Comparison of ENCODE assay signal across 21 cellular contexts in the genomic region with DNA sequence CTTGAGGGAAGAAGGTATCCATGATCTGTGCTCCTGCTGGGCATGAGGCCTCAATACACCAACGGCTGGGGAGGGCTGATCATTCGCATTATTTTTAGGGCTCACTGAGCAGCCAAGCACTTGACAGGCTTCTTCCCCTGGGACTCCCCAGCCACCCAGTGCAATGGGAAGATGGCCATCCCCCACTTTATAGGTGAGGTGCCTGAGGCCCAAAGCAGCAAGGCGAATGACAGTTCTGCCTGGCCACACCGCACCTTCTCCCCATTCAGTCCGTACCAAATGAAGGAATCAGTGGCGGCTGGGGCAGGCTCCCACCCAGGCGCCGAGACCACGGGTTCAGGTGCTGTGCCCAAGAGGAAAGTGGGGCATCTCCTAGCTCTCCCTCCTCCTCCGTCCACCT. TPM values are rescaled to one million over a fixed set of nuclear protein-coding genes. Genes with fewer than 3 reads are reported as not detected.
DNase-seq lines count a peak whose midpoint lies in the region; ATAC-seq, FAIRE-seq and TF ChIP-seq lines count a peak whose summit lies in the region.
"Had no signal": no experiment of that assay in that cellular context is flagged by ENCODE, and none has a peak within 500 bp of the region (broad histone marks: within the 10 kb centered on the region; RNA-seq: fewer than 3 reads in every experiment).

No MANE protein-coding gene starts in this region.

- H3K4me1 ChIP-seq in HepG2 (ENCODE audit: insufficient read depth, low read length) (no peaks in the 10 kb centered on the region), right lobe of liver (no peaks in the 10 kb centered on the region), spleen (no peaks in the 10 kb centered on the region), neuronal stem cell (ENCODE audit: control insufficient read depth in 2 of 2, insufficient read depth in 1 of 2, low read depth in 1 of 2, low read length in 2 of 2) (no peaks in the 10 kb centered on the region)
- H3K4me1 ChIP-seq: A549, HAP-1 had no signal

- no peaks in the 10 kb centered on the region for H3K79me2 ChIP-seq in HepG2 (ENCODE audit: insufficient read depth, low read length)

- H2BK5ac ChIP-seq in neuronal stem cell (ENCODE audit: low read length), result no peak overlapping the region

- H3K9me3 Mint-ChIP-seq in endothelial cell (ENCODE audit: unreplicated experiment), result peaks cover 12% of the 10 kb centered on the region

- TF ChIP-seq CTCF in HepG2 (CRISPR knock-in tag; IDR thresholded peaks at IDR 0.05) (no peak), right lobe of liver (IDR thresholded peaks at IDR 0.05) (no peak), endothelial cell (IDR thresholded peaks at IDR 0.05; ENCODE audit: unreplicated experiment) (no peak), spleen (IDR thresholded peaks at IDR 0.05 in 8 of 11, conservative IDR thresholded peaks at IDR 0.05 in 3 of 11) (no peak)

- H3K9ac ChIP-seq in HepG2 (ENCODE audit: insufficient read depth, low read depth, low read length) (no peak overlapping the region), neuronal stem cell (ENCODE audit: low read depth, low read length, poor library complexity) (no peak overlapping the region)
- H3K9ac ChIP-seq: GM23248 had no signal

- H2AK5ac ChIP-seq in neuronal stem cell (ENCODE audit: low read depth, low read length), result no peak overlapping the region

- no peak overlapping the region for H3K14ac ChIP-seq in neuronal stem cell (ENCODE audit: low read length)

- no peak for DNase-seq in HepG2 (ENCODE audit: low spot score)
- no peak for DNase-seq in right lobe of liver
- no peak for DNase-seq in endothelial cell (ENCODE audit: low spot score)
- peak; percentile 18 for DNase-seq in spleen
- DNase-seq in neuronal stem cell (ENCODE audit: low spot score), result no peak
- no peak for DNase-seq in NCI-H2171 (lab: John Stamatoyannopoulos, UW)
- DNase-seq in GM12891 (ENCODE audit: insufficient read length, low spot score), result no peak
- DNase-seq: AML-193; Calu3; CD8-positive, alpha-beta T cell; DMS79 treated with DMSO at 0.1 percent for 48 hours; GF-D8; GM23248; IMR-90 had no signal

- TF ChIP-seq EP300 in HepG2 (IDR thresholded peaks at IDR 0.05; ENCODE audit: low read depth in 2 of 2, low read length in 2 of 2) (no peak), HepG2 (CRISPR knock-in tag; IDR thresholded peaks at IDR 0.05; ENCODE audit: borderline replicate concordance) (no peak)

- TF ChIP-seq RAD21 in HepG2 (CRISPR knock-in tag; IDR thresholded peaks at IDR 0.05), result no peak

- no peak overlapping the region for H2BK120ac ChIP-seq in neuronal stem cell (ENCODE audit: low read depth, low read length)

- 94% methylated on average over 10 of the region's 10 CpGs for WGBS in HepG2 (ENCODE audit: low lambda C conversion rate)
- 100% methylated on average over 6 of the region's 10 CpGs for WGBS in right lobe of liver (ENCODE audit: insufficient coverage, low coverage, low lambda C conversion rate, missing lambda C conversion rate)
- WGBS in spleen, 5 donors, result 97 to 100% (median 98%) methylated on average over 9 to 10 of the region's 10 CpGs
- no CpG with 5 or more reads among the region's 10 CpGs for WGBS in neuronal stem cell (ENCODE audit: extremely low coverage in 2 of 2, insufficient read length in 2 of 2, insufficient replicate concordance in 1 of 2), 2 donors

- H3K27me3 ChIP-seq in HepG2 (ENCODE audit: control insufficient read depth in 1 of 2, insufficient read depth in 2 of 2, low read length in 2 of 2), result no peaks in the 10 kb centered on the region
- no peaks in the 10 kb centered on the region for H3K27me3 ChIP-seq in right lobe of liver
- H3K27me3 ChIP-seq in spleen (replicated peaks in 1 of 7), result no peaks in the 10 kb centered on the region
- no peaks in the 10 kb centered on the region for H3K27me3 ChIP-seq in neuronal stem cell (ENCODE audit: control insufficient read depth in 3 of 3, insufficient read depth in 3 of 3, low read depth in 1 of 3, low read length in 3 of 3)

- H3K18ac ChIP-seq in neuronal stem cell (ENCODE audit: low read length), result no peak overlapping the region

- TF ChIP-seq POLR2A in HepG2 (IDR thresholded peaks at IDR 0.05; ENCODE audit: insufficient read depth in 1 of 2, low read depth in 2 of 2, low read length in 2 of 2) (no peak), right lobe of liver (IDR thresholded peaks at IDR 0.05) (no peak), spleen (IDR thresholded peaks at IDR 0.05) (no peak), GM12891 (IDR thresholded peaks at IDR 0.05; ENCODE audit: low read depth, low read length) (no peak)

- CTCF ChIA-PET in HepG2 (lab: Yijun Ruan, JAX; ENCODE audit: low intra/inter-chr PET ratio, low total read pairs), result no interaction called here

- no peak overlapping the region for H3K23ac ChIP-seq in neuronal stem cell (ENCODE audit: low read depth, low read length, poor library complexity)

- H2AFZ ChIP-seq in HepG2 (ENCODE audit: low read length) (no peak overlapping the region), neuronal stem cell (ENCODE audit: low read length) (no peak overlapping the region)
- H2AFZ ChIP-seq: GM23248 had no signal

- H4K91ac ChIP-seq in neuronal stem cell (ENCODE audit: low read depth, low read length, poor library complexity), result no peak overlapping the region

- no peak overlapping the region for H3K4ac ChIP-seq in neuronal stem cell (ENCODE audit: low read length)

- H4K20me1 ChIP-seq in HepG2 (ENCODE audit: insufficient read depth, low read length), result no peaks in the 10 kb centered on the region

- peak overlapping the region; percentile 67 for H3K4me3 Mint-ChIP-seq in endothelial cell (ENCODE audit: unreplicated experiment)
- H3K4me3 Mint-ChIP-seq: CD8-positive, alpha-beta T cell had no signal

- in situ Hi-C loops in HepG2 (cut with HindIII; ENCODE audit: extremely low pct_ligation_motif_present, low pct_unique_long_range_greater_than_20kb), result no loop called here

- no peaks in the 10 kb centered on the region for H3K4me1 Mint-ChIP-seq in endothelial cell (ENCODE audit: unreplicated experiment)

- POLR2A ChIA-PET in HepG2 (lab: Yijun Ruan, JAX), result no interaction called here

- ATAC-seq in HepG2, result no peak
- no peak for ATAC-seq in right lobe of liver
- ATAC-seq: A549; CD8-positive, alpha-beta T cell had no signal

- no peak overlapping the region for H2BK15ac ChIP-seq in neuronal stem cell (ENCODE audit: low read length)

- H3K4me3 ChIP-seq in HepG2 (replicated peaks in 1 of 3; ENCODE audit: insufficient read depth in 1 of 3, low read depth in 2 of 3, low read length in 3 of 3) (no peak overlapping the region), right lobe of liver (no peak overlapping the region), spleen (no peak overlapping the region), neuronal stem cell (ENCODE audit: low read length in 2 of 2) (no peak overlapping the region)
- H3K4me3 ChIP-seq: A549, GM23248, HAP-1 had no signal

- H3K9me3 ChIP-seq in HepG2 (ENCODE audit: low read length) (peaks cover 16% of the 10 kb centered on the region; the same call in 1 of the 2 replicates), right lobe of liver (no peaks in the 10 kb centered on the region), spleen (peaks cover 8 to 49% (median 45%) of the 10 kb centered on the region in 8 donors), neuronal stem cell (replicated peaks in 1 of 2; ENCODE audit: control insufficient read depth in 2 of 2, insufficient read depth in 1 of 2, low read depth in 1 of 2, low read length in 2 of 2) (peaks cover 6 to 21% of the 10 kb centered on the region in 2 donors)
- H3K9me3 ChIP-seq: A549, HAP-1 had no signal

- intact Hi-C loops in HepG2 (cut with micrococcal nuclease; ENCODE audit: unreplicated experiment) (no loop called here), right lobe of liver (cut with DNase I) (no loop called here), spleen (cut with DNase I; ENCODE audit: low total_unique reads) (no loop called here)

- no peak overlapping the region for H3K27ac Mint-ChIP-seq in endothelial cell (ENCODE audit: unreplicated experiment)
- H3K27ac Mint-ChIP-seq: CD8-positive, alpha-beta T cell had no signal

- H3K27ac ChIP-seq in HepG2 (ENCODE audit: extremely low read length, insufficient read depth, low read length) (no peak overlapping the region), right lobe of liver (no peak overlapping the region), spleen (no peak overlapping the region), neuronal stem cell (replicated peaks; ENCODE audit: low read length) (no peak overlapping the region)
- H3K27ac ChIP-seq: 22Rv1, A549, GM23248 had no signal

- peaks cover 44% of the 10 kb centered on the region for H3K36me3 Mint-ChIP-seq in endothelial cell (ENCODE audit: low read depth, unreplicated experiment)

- H3K27me3 Mint-ChIP-seq in endothelial cell (ENCODE audit: unreplicated experiment), result no peaks in the 10 kb centered on the region

- H2BK12ac ChIP-seq in neuronal stem cell (ENCODE audit: low read length), result no peak overlapping the region

- BruUV-seq in HepG2 (replicated peaks; lab: Mats Ljungman, UMichigan), result no TSS peak

- H4K8ac ChIP-seq in neuronal stem cell (ENCODE audit: low read depth, low read length), result no peak overlapping the region

- H3K79me1 ChIP-seq in neuronal stem cell (ENCODE audit: low read depth, low read length), result no peaks in the 10 kb centered on the region

- peaks cover 27 to 44% of the 10 kb centered on the region in 2 experiments; a peak in 4 of 5 replicates for H3K36me3 ChIP-seq in HepG2 (replicated peaks in 1 of 2; ENCODE audit: control insufficient read depth in 1 of 2, insufficient read depth in 2 of 2, low read length in 2 of 2)
- peaks cover 0 to 36% (median 19%) of the 10 kb centered on the region in 4 donors for H3K36me3 ChIP-seq in right lobe of liver
- H3K36me3 ChIP-seq in spleen, result peaks cover 6 to 67% (median 58%) of the 10 kb centered on the region in 6 donors
- H3K36me3 ChIP-seq in neuronal stem cell (replicated peaks in 1 of 2; ENCODE audit: control insufficient read depth in 2 of 2, insufficient read depth in 2 of 2, low read length in 2 of 2), result peaks cover 21 to 42% of the 10 kb centered on the region in 2 donors

- no peak overlapping the region for H3K4me2 ChIP-seq in HepG2 (ENCODE audit: low read depth, low read length)
- no peak overlapping the region for H3K4me2 ChIP-seq in neuronal stem cell (ENCODE audit: insufficient read depth, low read length, poor library complexity, severe bottlenecking)
- H3K4me2 ChIP-seq: A549 had no signal

- FAIRE-seq in HepG2 (lab: Jason Lieb, UNC) (no peak), GM12891 (lab: Jason Lieb, UNC) (no peak)
- FAIRE-seq: A549, GM19239 had no signal

RNA-seq across cellular contexts. Expression of a gene that starts 4.4 kb away (rescaled TPM):
- total RNA-seq in HepG2 (2016; rRNA removed; fragmentation: Illumina TruSeq; extraction: Trizol) (0.15 TPM in 1 of 2 replicates, not detected in the other), right lobe of liver (under 1 TPM in 2 of 6 experiments, not detected in 4; 0.24 to 0.37 TPM), endothelial cell (ENCODE audit: unreplicated experiment) (0.36 TPM), spleen (1 to 10 TPM in 6 of 7 donors, not detected in 1; 1.2 to 4.3 (median 2.1) TPM)
- total RNA-seq in HepG2 (2016; cell fraction: cytosol; rRNA removed; fragmentation: Illumina TruSeq; extraction: Trizol; ENCODE audit: low read depth), result not detected in 2 replicates
- 0.22 TPM in 1 of 2 replicates, not detected in the other for total RNA-seq in HepG2 (2016; cell fraction: insoluble cytoplasmic fraction; rRNA removed; fragmentation: Illumina TruSeq; extraction: Trizol)
- total RNA-seq in HepG2 (2016; cell fraction: membrane; rRNA removed; fragmentation: Illumina TruSeq; extraction: Trizol), result not detected in 2 replicates
- 0.59 and 1.0 TPM in 2 replicates for total RNA-seq in HepG2 (2016; cell fraction: nucleus; rRNA removed; fragmentation: Illumina TruSeq; extraction: Trizol)
- polyA plus RNA-seq in HepG2 (2011; rRNA removed) (0.36 and 0.51 TPM in 2 replicates), spleen (1 to 10 TPM in 2 of 3 donors, under 1 TPM in 1; 0.59 to 2.0 (median 1.1) TPM)
- 0.12 TPM in 1 of 2 replicates, not detected in the other for polyA plus RNA-seq in HepG2 (2011; cell fraction: cytosol; rRNA removed)
- 1.5 and 2.4 TPM in 2 replicates for polyA plus RNA-seq in HepG2 (2011; cell fraction: nucleus; rRNA removed)
- polyA plus RNA-seq in HepG2 (2012), result 0.31 and 0.37 TPM in 2 replicates
- polyA plus RNA-seq in HepG2 (2016; cell fraction: cytosol; fragmentation: Illumina TruSeq; extraction: Trizol; ENCODE audit: low read depth), result not detected in 2 replicates
- not detected in 2 replicates for polyA plus RNA-seq in HepG2 (2016; cell fraction: insoluble cytoplasmic fraction; fragmentation: Illumina TruSeq; extraction: Trizol; ENCODE audit: low read depth)
- polyA plus RNA-seq in HepG2 (2016; cell fraction: membrane; fragmentation: Illumina TruSeq; extraction: Trizol; ENCODE audit: low read depth), result not detected in 2 replicates
- polyA plus RNA-seq in HepG2 (2016; cell fraction: nucleus; fragmentation: Illumina TruSeq; extraction: Trizol; ENCODE audit: insufficient read depth, low read depth), result 0.75 and 1.6 TPM in 2 replicates
- 0.44 and 1.8 TPM in 2 replicates for polyA minus RNA-seq in HepG2 (2011; rRNA and poly(A)+ RNA removed; ENCODE audit: low replicate concordance)
- not detected in 2 replicates for polyA minus RNA-seq in HepG2 (2011; cell fraction: cytosol; rRNA and poly(A)+ RNA removed)
- 2.2 and 2.4 TPM in 2 replicates for polyA minus RNA-seq in HepG2 (2011; cell fraction: nucleus; rRNA and poly(A)+ RNA removed)
- polyA plus RNA-seq in neuronal stem cell (2013, experiment 1 of 2), result 0.07 TPM
- polyA plus RNA-seq in neuronal stem cell (2013, experiment 2 of 2), result 0.08 TPM
- 0.40 TPM for polyA plus RNA-seq in GM12891 (2012; ENCODE audit: low read depth, missing spikeins)
- total RNA-seq: GM23248, H4 had no signal
- polyA plus RNA-seq: GM23248 had no signal

RNA-seq across cellular contexts. Expression of a gene that starts 12.9 kb away (rescaled TPM):
- 0.24 and 0.32 TPM in 2 replicates for total RNA-seq in HepG2 (2016; rRNA removed; fragmentation: Illumina TruSeq; extraction: Trizol)
- not detected in 2 replicates for total RNA-seq in HepG2 (2016; cell fraction: cytosol; rRNA removed; fragmentation: Illumina TruSeq; extraction: Trizol; ENCODE audit: low read depth)
- 0.30 and 0.61 TPM in 2 replicates for total RNA-seq in HepG2 (2016; cell fraction: insoluble cytoplasmic fraction; rRNA removed; fragmentation: Illumina TruSeq; extraction: Trizol)
- not detected in 2 replicates for total RNA-seq in HepG2 (2016; cell fraction: membrane; rRNA removed; fragmentation: Illumina TruSeq; extraction: Trizol)
- not detected in 2 replicates for total RNA-seq in HepG2 (2016; cell fraction: nucleus; rRNA removed; fragmentation: Illumina TruSeq; extraction: Trizol)
- polyA plus RNA-seq in HepG2 (2011; rRNA removed), result 0.10 and 0.42 TPM in 2 replicates
- not detected in 2 replicates for polyA plus RNA-seq in HepG2 (2011; cell fraction: cytosol; rRNA removed)
- polyA plus RNA-seq in HepG2 (2011; cell fraction: nucleus; rRNA removed), result 0.59 TPM in 1 of 2 replicates, not detected in the other
- polyA plus RNA-seq in HepG2 (2012), result not detected in 2 replicates
- polyA plus RNA-seq in HepG2 (2016; cell fraction: cytosol; fragmentation: Illumina TruSeq; extraction: Trizol; ENCODE audit: low read depth), result not detected in 2 replicates
- 0.51 TPM in 1 of 2 replicates, not detected in the other for polyA plus RNA-seq in HepG2 (2016; cell fraction: insoluble cytoplasmic fraction; fragmentation: Illumina TruSeq; extraction: Trizol; ENCODE audit: low read depth)
- polyA plus RNA-seq in HepG2 (2016; cell fraction: membrane; fragmentation: Illumina TruSeq; extraction: Trizol; ENCODE audit: low read depth), result not detected in 2 replicates
- polyA plus RNA-seq in HepG2 (2016; cell fraction: nucleus; fragmentation: Illumina TruSeq; extraction: Trizol; ENCODE audit: insufficient read depth, low read depth), result 0.81 and 0.85 TPM in 2 replicates
- polyA minus RNA-seq in HepG2 (2011; rRNA and poly(A)+ RNA removed; ENCODE audit: low replicate concordance), result not detected in 2 replicates
- polyA minus RNA-seq in HepG2 (2011; cell fraction: cytosol; rRNA and poly(A)+ RNA removed), result not detected in 2 replicates
- polyA minus RNA-seq in HepG2 (2011; cell fraction: nucleus; rRNA and poly(A)+ RNA removed), result not detected in 2 replicates
- under 1 TPM in 1 of 6 experiments, not detected in 5; 0.44 TPM for total RNA-seq in right lobe of liver
- 0.56 TPM for total RNA-seq in endothelial cell (ENCODE audit: unreplicated experiment)
- total RNA-seq in spleen, result 1 to 10 TPM in 3 of 7 donors, under 1 TPM in 1, not detected in 3; 0.97 to 1.9 (median 1.6) TPM
- 1 to 10 TPM; 1.4 to 5.8 (median 3.3) TPM for polyA plus RNA-seq in spleen
- polyA plus RNA-seq in neuronal stem cell (2013, experiment 1 of 2), result 0.75 TPM
- polyA plus RNA-seq in neuronal stem cell (2013, experiment 2 of 2), result 0.69 TPM
- polyA plus RNA-seq in GM12891 (2012; ENCODE audit: low read depth, missing spikeins), result 0.24 TPM
- total RNA-seq: Calu3, GM23248, H4, HT-29, IMR-90 had no signal
- polyA plus RNA-seq: BJ, GM23248 had no signal

RNA-seq across cellular contexts. Expression of a gene that starts 51.8 kb away (rescaled TPM):
- total RNA-seq in HepG2 (2016; rRNA removed; fragmentation: Illumina TruSeq; extraction: Trizol), result 142 and 202 TPM in 2 replicates
- 22.9 and 24.0 TPM in 2 replicates for total RNA-seq in HepG2 (2016; cell fraction: cytosol; rRNA removed; fragmentation: Illumina TruSeq; extraction: Trizol; ENCODE audit: low read depth)
- total RNA-seq in HepG2 (2016; cell fraction: insoluble cytoplasmic fraction; rRNA removed; fragmentation: Illumina TruSeq; extraction: Trizol), result 146 and 210 TPM in 2 replicates
- total RNA-seq in HepG2 (2016; cell fraction: membrane; rRNA removed; fragmentation: Illumina TruSeq; extraction: Trizol), result 48.4 and 48.7 TPM in 2 replicates
- total RNA-seq in HepG2 (2016; cell fraction: nucleus; rRNA removed; fragmentation: Illumina TruSeq; extraction: Trizol), result 61.3 and 68.9 TPM in 2 replicates
- polyA plus RNA-seq in HepG2 (2011; rRNA removed), result 73.3 and 81.8 TPM in 2 replicates
- 75.5 and 78.1 TPM in 2 replicates for polyA plus RNA-seq in HepG2 (2011; cell fraction: cytosol; rRNA removed)
- polyA plus RNA-seq in HepG2 (2011; cell fraction: nucleus; rRNA removed), result 56.4 and 58.3 TPM in 2 replicates
- polyA plus RNA-seq in HepG2 (2012), result 65.9 and 76.5 TPM in 2 replicates
- polyA plus RNA-seq in HepG2 (2016; cell fraction: cytosol; fragmentation: Illumina TruSeq; extraction: Trizol; ENCODE audit: low read depth), result 23.4 and 24.1 TPM in 2 replicates
- 194 and 208 TPM in 2 replicates for polyA plus RNA-seq in HepG2 (2016; cell fraction: insoluble cytoplasmic fraction; fragmentation: Illumina TruSeq; extraction: Trizol; ENCODE audit: low read depth)
- polyA plus RNA-seq in HepG2 (2016; cell fraction: membrane; fragmentation: Illumina TruSeq; extraction: Trizol; ENCODE audit: low read depth), result 36.9 and 38.6 TPM in 2 replicates
- 117 and 121 TPM in 2 replicates for polyA plus RNA-seq in HepG2 (2016; cell fraction: nucleus; fragmentation: Illumina TruSeq; extraction: Trizol; ENCODE audit: insufficient read depth, low read depth)
- 51.8 and 70.9 TPM in 2 replicates for polyA minus RNA-seq in HepG2 (2011; rRNA and poly(A)+ RNA removed; ENCODE audit: low replicate concordance)
- 30.7 and 31.2 TPM in 2 replicates for polyA minus RNA-seq in HepG2 (2011; cell fraction: cytosol; rRNA and poly(A)+ RNA removed)
- 36.6 and 37.0 TPM in 2 replicates for polyA minus RNA-seq in HepG2 (2011; cell fraction: nucleus; rRNA and poly(A)+ RNA removed)
- total RNA-seq in right lobe of liver, result 10 to 100 TPM; 29.9 to 40.1 (median 32.6) TPM
- total RNA-seq in endothelial cell (ENCODE audit: unreplicated experiment), result 79.9 TPM
- total RNA-seq in spleen, result 10 to 100 TPM; 50.3 to 89.3 (median 72.7) TPM
- 10 to 100 TPM; 66.2 to 83.9 (median 83.8) TPM for polyA plus RNA-seq in spleen
- 48.3 TPM for polyA plus RNA-seq in neuronal stem cell (2013, experiment 1 of 2)
- polyA plus RNA-seq in neuronal stem cell (2013, experiment 2 of 2), result 45.7 TPM
- 77.5 TPM for polyA plus RNA-seq in GM12891 (2012; ENCODE audit: low read depth, missing spikeins)
